Comparison of ENCODE assay signal across 1 cellular context in the genomic region with DNA sequence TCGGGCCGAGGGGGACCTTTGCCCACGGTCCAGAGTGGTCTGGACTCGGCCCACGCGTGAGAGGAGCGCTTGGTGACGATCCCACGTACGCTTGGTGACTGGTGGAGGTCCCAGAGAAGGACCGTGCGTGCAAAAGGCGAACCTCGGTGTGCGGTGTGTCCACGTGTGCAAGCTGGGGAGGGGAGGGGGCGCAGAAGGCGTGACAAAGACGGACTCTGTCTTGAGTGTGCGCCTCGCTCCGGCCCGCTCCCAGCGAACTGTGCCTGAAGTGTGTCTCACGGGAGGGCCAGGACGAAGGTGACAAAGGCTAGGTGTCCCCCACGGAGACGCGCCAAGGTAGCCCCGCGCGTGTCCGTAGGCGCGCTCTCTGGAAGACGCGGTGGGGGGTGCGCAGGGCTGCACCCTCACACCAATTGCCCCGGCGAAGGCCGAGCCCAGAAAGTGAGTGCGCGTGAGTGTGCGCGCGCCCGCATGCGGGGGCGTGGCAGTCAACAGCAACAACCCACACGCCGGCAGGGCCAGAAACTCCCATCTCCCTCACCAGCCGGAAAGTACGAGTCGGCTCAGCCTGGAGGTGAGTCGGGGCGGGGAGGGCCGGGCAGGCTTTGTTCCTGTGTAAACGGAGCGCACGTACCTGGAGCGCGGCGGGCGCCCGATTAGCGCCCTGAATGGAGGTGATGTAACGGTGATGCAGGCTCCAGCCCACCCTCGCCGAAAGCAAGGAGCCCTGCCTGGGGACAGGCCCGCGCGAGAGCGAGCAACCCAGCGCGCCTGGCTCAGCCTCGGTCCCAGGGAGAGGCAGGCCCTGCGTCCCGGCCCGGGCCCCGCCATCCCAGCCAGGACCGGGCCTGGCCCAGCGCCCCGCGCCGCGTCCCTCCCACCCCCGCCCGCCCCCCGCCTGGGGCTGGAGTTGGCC.
TF ChIP-seq lines count a peak whose summit lies in the region.

A gene with protein sequence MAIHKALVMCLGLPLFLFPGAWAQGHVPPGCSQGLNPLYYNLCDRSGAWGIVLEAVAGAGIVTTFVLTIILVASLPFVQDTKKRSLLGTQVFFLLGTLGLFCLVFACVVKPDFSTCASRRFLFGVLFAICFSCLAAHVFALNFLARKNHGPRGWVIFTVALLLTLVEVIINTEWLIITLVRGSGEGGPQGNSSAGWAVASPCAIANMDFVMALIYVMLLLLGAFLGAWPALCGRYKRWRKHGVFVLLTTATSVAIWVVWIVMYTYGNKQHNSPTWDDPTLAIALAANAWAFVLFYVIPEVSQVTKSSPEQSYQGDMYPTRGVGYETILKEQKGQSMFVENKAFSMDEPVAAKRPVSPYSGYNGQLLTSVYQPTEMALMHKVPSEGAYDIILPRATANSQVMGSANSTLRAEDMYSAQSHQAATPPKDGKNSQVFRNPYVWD (plus strand): TSS at position 521 of the 916 bp plus-strand sequence. CDS start 7,689 bp downstream, outside the sequence.

TF ChIP-seq in HepG2, 621 proteins besides CTCF, POLR2A, EP300 and RAD21 (continued from another document and continues in another):
- TF ChIP-seq, protein P1, sequence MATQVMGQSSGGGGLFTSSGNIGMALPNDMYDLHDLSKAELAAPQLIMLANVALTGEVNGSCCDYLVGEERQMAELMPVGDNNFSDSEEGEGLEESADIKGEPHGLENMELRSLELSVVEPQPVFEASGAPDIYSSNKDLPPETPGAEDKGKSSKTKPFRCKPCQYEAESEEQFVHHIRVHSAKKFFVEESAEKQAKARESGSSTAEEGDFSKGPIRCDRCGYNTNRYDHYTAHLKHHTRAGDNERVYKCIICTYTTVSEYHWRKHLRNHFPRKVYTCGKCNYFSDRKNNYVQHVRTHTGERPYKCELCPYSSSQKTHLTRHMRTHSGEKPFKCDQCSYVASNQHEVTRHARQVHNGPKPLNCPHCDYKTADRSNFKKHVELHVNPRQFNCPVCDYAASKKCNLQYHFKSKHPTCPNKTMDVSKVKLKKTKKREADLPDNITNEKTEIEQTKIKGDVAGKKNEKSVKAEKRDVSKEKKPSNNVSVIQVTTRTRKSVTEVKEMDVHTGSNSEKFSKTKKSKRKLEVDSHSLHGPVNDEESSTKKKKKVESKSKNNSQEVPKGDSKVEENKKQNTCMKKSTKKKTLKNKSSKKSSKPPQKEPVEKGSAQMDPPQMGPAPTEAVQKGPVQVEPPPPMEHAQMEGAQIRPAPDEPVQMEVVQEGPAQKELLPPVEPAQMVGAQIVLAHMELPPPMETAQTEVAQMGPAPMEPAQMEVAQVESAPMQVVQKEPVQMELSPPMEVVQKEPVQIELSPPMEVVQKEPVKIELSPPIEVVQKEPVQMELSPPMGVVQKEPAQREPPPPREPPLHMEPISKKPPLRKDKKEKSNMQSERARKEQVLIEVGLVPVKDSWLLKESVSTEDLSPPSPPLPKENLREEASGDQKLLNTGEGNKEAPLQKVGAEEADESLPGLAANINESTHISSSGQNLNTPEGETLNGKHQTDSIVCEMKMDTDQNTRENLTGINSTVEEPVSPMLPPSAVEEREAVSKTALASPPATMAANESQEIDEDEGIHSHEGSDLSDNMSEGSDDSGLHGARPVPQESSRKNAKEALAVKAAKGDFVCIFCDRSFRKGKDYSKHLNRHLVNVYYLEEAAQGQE (IDR thresholded peaks at IDR 0.05; ENCODE audit: borderline replicate concordance in 1 of 2, low read depth in 1 of 2, low read length in 2 of 2): no peak
- TF ChIP-seq, protein P2, sequence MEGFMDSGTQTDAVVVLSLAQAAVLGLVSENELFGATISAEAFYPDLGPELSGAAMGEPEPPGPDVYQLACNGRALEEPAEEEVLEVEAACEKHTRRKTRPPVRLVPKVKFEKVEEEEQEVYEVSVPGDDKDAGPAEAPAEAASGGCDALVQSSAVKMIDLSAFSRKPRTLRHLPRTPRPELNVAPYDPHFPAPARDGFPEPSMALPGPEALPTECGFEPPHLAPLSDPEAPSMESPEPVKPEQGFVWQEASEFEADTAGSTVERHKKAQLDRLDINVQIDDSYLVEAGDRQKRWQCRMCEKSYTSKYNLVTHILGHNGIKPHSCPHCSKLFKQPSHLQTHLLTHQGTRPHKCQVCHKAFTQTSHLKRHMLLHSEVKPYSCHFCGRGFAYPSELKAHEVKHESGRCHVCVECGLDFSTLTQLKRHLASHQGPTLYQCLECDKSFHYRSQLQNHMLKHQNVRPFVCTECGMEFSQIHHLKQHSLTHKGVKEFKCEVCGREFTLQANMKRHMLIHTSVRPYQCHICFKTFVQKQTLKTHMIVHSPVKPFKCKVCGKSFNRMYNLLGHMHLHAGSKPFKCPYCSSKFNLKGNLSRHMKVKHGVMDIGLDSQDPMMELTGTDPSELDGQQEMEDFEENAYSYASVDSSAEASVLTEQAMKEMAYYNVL (CRISPR knock-in tag; IDR thresholded peaks at IDR 0.05; ENCODE audit: borderline replicate concordance): peak; percentile 75; the same call in 1 of the 2 replicates
- TF ChIP-seq PTBP1 (IDR thresholded peaks at IDR 0.05; ENCODE audit: low read depth, low read length, poor library complexity, severe bottlenecking): no peak
- peak; percentile 96 for TF ChIP-seq ZNF331 (CRISPR knock-in tag; IDR thresholded peaks at IDR 0.05)
- TF ChIP-seq ZNF781 (CRISPR knock-in tag; IDR thresholded peaks at IDR 0.05; ENCODE audit: borderline replicate concordance, not compliant biosample characterization): peak; percentile 94
- TF ChIP-seq ZNF549 (CRISPR knock-in tag; IDR thresholded peaks at IDR 0.05): no peak
- TF ChIP-seq ZNF572 (CRISPR knock-in tag; IDR thresholded peaks at IDR 0.05): no peak
- TF ChIP-seq ZNF256 (CRISPR knock-in tag; conservative IDR thresholded peaks at IDR 0.05): no peak
- TF ChIP-seq HNRNPL (IDR thresholded peaks at IDR 0.05; ENCODE audit: low read depth, low read length): peak; percentile 39; the same call in 1 of the 2 replicates
- peak; percentile 26; the same call in 1 of the 2 replicates for TF ChIP-seq HNF4A (CRISPR knock-in tag; IDR thresholded peaks at IDR 0.05)
- TF ChIP-seq TOPORS (CRISPR knock-in tag; IDR thresholded peaks at IDR 0.05): peak; percentile 91
- TF ChIP-seq IRF2 (CRISPR knock-in tag; IDR thresholded peaks at IDR 0.05): peak; percentile 91
- TF ChIP-seq MIER3 (CRISPR knock-in tag; IDR thresholded peaks at IDR 0.05; ENCODE audit: borderline replicate concordance): peak; percentile 77
- no peak for TF ChIP-seq CENPX (CRISPR knock-in tag; IDR thresholded peaks at IDR 0.05)
- TF ChIP-seq, protein P3, sequence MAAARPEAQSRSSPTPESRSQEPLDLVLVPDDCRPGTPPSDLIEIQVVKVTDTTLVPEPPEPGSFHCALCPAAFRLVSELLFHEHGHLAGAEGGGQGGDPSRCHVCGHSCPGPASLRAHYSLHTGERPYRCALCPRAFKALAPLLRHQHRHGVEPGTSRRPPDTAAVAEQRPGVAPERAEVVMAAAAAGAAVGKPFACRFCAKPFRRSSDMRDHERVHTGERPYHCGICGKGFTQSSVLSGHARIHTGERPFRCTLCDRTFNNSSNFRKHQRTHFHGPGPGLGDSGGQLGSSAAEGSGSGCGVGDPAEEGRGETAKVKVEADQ (CRISPR knock-in tag; IDR thresholded peaks at IDR 0.05; ENCODE audit: borderline replicate concordance): peak; percentile 58
- TF ChIP-seq, protein P4, sequence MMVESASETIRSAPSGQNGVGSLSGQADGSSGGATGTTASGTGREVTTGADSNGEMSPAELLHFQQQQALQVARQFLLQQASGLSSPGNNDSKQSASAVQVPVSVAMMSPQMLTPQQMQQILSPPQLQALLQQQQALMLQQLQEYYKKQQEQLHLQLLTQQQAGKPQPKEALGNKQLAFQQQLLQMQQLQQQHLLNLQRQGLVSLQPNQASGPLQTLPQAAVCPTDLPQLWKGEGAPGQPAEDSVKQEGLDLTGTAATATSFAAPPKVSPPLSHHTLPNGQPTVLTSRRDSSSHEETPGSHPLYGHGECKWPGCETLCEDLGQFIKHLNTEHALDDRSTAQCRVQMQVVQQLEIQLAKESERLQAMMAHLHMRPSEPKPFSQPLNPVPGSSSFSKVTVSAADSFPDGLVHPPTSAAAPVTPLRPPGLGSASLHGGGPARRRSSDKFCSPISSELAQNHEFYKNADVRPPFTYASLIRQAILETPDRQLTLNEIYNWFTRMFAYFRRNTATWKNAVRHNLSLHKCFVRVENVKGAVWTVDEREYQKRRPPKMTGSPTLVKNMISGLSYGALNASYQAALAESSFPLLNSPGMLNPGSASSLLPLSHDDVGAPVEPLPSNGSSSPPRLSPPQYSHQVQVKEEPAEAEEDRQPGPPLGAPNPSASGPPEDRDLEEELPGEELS (CRISPR knock-in tag; IDR thresholded peaks at IDR 0.05): peak; percentile 91
- TF ChIP-seq, protein P5, sequence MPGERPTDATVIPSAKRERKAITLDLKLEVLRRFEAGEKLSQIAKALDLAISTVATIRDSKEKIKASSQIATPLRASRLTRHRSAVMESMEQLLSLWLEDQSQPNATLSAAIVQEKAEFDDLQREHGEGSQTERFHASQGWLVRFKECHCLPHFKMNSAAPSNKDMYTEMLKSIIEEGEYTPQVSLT (CRISPR knock-in tag; IDR thresholded peaks at IDR 0.05; ENCODE audit: borderline replicate concordance, low read depth): no peak; the same call in 1 of the 2 replicates
- TF ChIP-seq, protein P6, sequence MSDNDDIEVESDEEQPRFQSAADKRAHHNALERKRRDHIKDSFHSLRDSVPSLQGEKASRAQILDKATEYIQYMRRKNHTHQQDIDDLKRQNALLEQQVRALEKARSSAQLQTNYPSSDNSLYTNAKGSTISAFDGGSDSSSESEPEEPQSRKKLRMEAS (IDR thresholded peaks at IDR 0.05): peak; percentile 96
- 0 out of 2 replicates have a peak, but pooled peaks have one; percentile 35 for TF ChIP-seq SIN3B (IDR thresholded peaks at IDR 0.05; ENCODE audit: low read length)
- TF ChIP-seq, protein P7, sequence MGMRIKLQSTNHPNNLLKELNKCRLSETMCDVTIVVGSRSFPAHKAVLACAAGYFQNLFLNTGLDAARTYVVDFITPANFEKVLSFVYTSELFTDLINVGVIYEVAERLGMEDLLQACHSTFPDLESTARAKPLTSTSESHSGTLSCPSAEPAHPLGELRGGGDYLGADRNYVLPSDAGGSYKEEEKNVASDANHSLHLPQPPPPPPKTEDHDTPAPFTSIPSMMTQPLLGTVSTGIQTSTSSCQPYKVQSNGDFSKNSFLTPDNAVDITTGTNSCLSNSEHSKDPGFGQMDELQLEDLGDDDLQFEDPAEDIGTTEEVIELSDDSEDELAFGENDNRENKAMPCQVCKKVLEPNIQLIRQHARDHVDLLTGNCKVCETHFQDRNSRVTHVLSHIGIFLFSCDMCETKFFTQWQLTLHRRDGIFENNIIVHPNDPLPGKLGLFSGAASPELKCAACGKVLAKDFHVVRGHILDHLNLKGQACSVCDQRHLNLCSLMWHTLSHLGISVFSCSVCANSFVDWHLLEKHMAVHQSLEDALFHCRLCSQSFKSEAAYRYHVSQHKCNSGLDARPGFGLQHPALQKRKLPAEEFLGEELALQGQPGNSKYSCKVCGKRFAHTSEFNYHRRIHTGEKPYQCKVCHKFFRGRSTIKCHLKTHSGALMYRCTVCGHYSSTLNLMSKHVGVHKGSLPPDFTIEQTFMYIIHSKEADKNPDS (CRISPR knock-in tag; IDR thresholded peaks at IDR 0.05): peak; percentile 61; the same call in 1 of the 2 replicates
- no peak; the same call in 1 of the 2 replicates for TF ChIP-seq ZNF775 (CRISPR knock-in tag; IDR thresholded peaks at IDR 0.05; ENCODE audit: borderline replicate concordance)
- peak; percentile 20; the same call in 1 of the 2 replicates for TF ChIP-seq ZNF563 (CRISPR knock-in tag; IDR thresholded peaks at IDR 0.05)
- TF ChIP-seq, protein P8, sequence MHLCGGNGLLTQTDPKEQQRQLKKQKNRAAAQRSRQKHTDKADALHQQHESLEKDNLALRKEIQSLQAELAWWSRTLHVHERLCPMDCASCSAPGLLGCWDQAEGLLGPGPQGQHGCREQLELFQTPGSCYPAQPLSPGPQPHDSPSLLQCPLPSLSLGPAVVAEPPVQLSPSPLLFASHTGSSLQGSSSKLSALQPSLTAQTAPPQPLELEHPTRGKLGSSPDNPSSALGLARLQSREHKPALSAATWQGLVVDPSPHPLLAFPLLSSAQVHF (CRISPR knock-in tag; IDR thresholded peaks at IDR 0.05): no peak
- peak; percentile 84 for TF ChIP-seq ZNF552 (CRISPR knock-in tag; IDR thresholded peaks at IDR 0.05; ENCODE audit: borderline replicate concordance)
- no peak for TF ChIP-seq SUZ12 (IDR thresholded peaks at IDR 0.05; ENCODE audit: low read depth, low read length)
- peak; percentile 69; the same call in 1 of the 2 replicates for TF ChIP-seq KMT2B (CRISPR knock-in tag; IDR thresholded peaks at IDR 0.05)
- TF ChIP-seq, protein P9, sequence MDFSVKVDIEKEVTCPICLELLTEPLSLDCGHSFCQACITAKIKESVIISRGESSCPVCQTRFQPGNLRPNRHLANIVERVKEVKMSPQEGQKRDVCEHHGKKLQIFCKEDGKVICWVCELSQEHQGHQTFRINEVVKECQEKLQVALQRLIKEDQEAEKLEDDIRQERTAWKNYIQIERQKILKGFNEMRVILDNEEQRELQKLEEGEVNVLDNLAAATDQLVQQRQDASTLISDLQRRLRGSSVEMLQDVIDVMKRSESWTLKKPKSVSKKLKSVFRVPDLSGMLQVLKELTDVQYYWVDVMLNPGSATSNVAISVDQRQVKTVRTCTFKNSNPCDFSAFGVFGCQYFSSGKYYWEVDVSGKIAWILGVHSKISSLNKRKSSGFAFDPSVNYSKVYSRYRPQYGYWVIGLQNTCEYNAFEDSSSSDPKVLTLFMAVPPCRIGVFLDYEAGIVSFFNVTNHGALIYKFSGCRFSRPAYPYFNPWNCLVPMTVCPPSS (IDR thresholded peaks at IDR 0.05): no peak
- 0 out of 2 replicates have a peak, but pooled peaks have one; percentile 8 for TF ChIP-seq ZNF556 (CRISPR knock-in tag; IDR thresholded peaks at IDR 0.05; ENCODE audit: borderline replicate concordance)
- no peak; the same call in 1 of the 2 replicates for TF ChIP-seq NKX3-1 (CRISPR knock-in tag; IDR thresholded peaks at IDR 0.05)
- TF ChIP-seq, protein P10, sequence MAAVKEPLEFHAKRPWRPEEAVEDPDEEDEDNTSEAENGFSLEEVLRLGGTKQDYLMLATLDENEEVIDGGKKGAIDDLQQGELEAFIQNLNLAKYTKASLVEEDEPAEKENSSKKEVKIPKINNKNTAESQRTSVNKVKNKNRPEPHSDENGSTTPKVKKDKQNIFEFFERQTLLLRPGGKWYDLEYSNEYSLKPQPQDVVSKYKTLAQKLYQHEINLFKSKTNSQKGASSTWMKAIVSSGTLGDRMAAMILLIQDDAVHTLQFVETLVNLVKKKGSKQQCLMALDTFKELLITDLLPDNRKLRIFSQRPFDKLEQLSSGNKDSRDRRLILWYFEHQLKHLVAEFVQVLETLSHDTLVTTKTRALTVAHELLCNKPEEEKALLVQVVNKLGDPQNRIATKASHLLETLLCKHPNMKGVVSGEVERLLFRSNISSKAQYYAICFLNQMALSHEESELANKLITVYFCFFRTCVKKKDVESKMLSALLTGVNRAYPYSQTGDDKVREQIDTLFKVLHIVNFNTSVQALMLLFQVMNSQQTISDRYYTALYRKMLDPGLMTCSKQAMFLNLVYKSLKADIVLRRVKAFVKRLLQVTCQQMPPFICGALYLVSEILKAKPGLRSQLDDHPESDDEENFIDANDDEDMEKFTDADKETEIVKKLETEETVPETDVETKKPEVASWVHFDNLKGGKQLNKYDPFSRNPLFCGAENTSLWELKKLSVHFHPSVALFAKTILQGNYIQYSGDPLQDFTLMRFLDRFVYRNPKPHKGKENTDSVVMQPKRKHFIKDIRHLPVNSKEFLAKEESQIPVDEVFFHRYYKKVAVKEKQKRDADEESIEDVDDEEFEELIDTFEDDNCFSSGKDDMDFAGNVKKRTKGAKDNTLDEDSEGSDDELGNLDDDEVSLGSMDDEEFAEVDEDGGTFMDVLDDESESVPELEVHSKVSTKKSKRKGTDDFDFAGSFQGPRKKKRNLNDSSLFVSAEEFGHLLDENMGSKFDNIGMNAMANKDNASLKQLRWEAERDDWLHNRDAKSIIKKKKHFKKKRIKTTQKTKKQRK (IDR thresholded peaks at IDR 0.05; ENCODE audit: low read length): no peak
- TF ChIP-seq FOXA3 (CRISPR knock-in tag; IDR thresholded peaks at IDR 0.05): peak; percentile 91
